8 cellular contexts compared by ENCODE assay signal in genomic region chr11:132601863-132602262, GRCh38.
"Had no signal": no experiment of that assay in that cellular context is flagged by ENCODE, and none has a peak within 500 bp of the region (broad histone marks: within the 10 kb centered on the region; RNA-seq: fewer than 3 reads in every experiment).

No MANE protein-coding gene starts in this region.

- H3K9me3 Mint-ChIP-seq: nephron progenitor cell had no signal

- DNase-seq: activated naive CD4-positive, alpha-beta T cell treated with anti-CD3 and anti-CD28 coated beads for 36 hours; central memory CD4-positive, alpha-beta T cell; esophagus squamous epithelium; nephron progenitor cell; ovary; stimulated activated CD4-positive, alpha-beta T cell treated with anti-CD3 and anti-CD28 coated beads, Interleukin-1b, Interleukin-23, amount 100 ng/mL, for 48 hours; T-helper 9 cell had no signal

- H3K4me3 Mint-ChIP-seq: activated naive CD4-positive, alpha-beta T cell treated with anti-CD3 and anti-CD28 coated beads for 36 hours; nephron progenitor cell had no signal

- H3K27ac Mint-ChIP-seq: activated naive CD4-positive, alpha-beta T cell treated with anti-CD3 and anti-CD28 coated beads for 36 hours; activated T-helper 2 cell treated with anti-CD3 and anti-CD28 coated beads, Interferon-gamma antibody, Interleukin-2, Interleukin-4, amounts not matched to agents 10 μg/mL and 5 μg/mL and 100 μg/mL, durations not matched to agents 14 hours and 24 hours and 36 hours; nephron progenitor cell had no signal
